Comparison of ENCODE assay signal across 24 cellular contexts in genomic region chr5:174195517-174195916, GRCh38.
DNase-seq lines count a peak whose midpoint lies in the region; ATAC-seq lines count a peak whose summit lies in the region.
"Had no signal": no experiment of that assay in that cellular context is flagged by ENCODE, and none has a peak within 500 bp of the region (broad histone marks: within the 10 kb centered on the region; RNA-seq: fewer than 3 reads in every experiment).

No MANE protein-coding gene starts in this region.

- H3K4me3 ChIP-seq in H7 (ENCODE audit: insufficient read depth, low read depth, low read length) = no peak overlapping the region
- no peak overlapping the region for H3K4me3 ChIP-seq in mesendoderm (ENCODE audit: low read length)
- H3K4me3 ChIP-seq: GM12878, heart right ventricle, right atrium auricular region, smooth muscle cell had no signal

- H3K56ac ChIP-seq in mesendoderm (ENCODE audit: low read length) = no peak overlapping the region

- no peak overlapping the region for H3K23ac ChIP-seq in mesendoderm (ENCODE audit: low read length)

- no peak overlapping the region for H3K4me2 ChIP-seq in mesendoderm (ENCODE audit: low read length)
- H3K4me2 ChIP-seq: smooth muscle cell had no signal

- no peak overlapping the region for H2BK120ac ChIP-seq in mesendoderm (ENCODE audit: low read depth, low read length)

- H3K9ac ChIP-seq in mesendoderm (ENCODE audit: low read length) = no peak overlapping the region
- H3K9ac ChIP-seq: parathyroid adenoma had no signal

- H3K36me3 ChIP-seq in H7 (replicated peaks; ENCODE audit: control insufficient read depth, insufficient read depth, low read length) (no peaks in the 10 kb centered on the region), mesendoderm (ENCODE audit: control insufficient read depth, insufficient read depth, low read length) (no peaks in the 10 kb centered on the region)
- H3K36me3 ChIP-seq: heart right ventricle, right atrium auricular region had no signal

- no peaks in the 10 kb centered on the region for H3K79me1 ChIP-seq in mesendoderm (ENCODE audit: low read length)

- H2BK5ac ChIP-seq in mesendoderm (ENCODE audit: low read length) = no peak overlapping the region

- H2BK15ac ChIP-seq in mesendoderm (replicated peaks; ENCODE audit: low read depth) = no peak overlapping the region

- no peak overlapping the region for H3K4ac ChIP-seq in mesendoderm (ENCODE audit: low read depth, low read length)

- H4K5ac ChIP-seq in mesendoderm (ENCODE audit: low read length) = no peak overlapping the region

- H3K18ac ChIP-seq in mesendoderm (ENCODE audit: low read length) = no peak overlapping the region

- DNase-seq in NCI-H2196 treated with DMSO at 0.1 percent for 48 hours (lab: John Stamatoyannopoulos, UW; ENCODE audit: unreplicated experiment) (peak; percentile 31), NCI-H2196 (lab: John Stamatoyannopoulos, UW; ENCODE audit: unreplicated experiment) (no peak), H7 (peak; percentile 68), SW480 (ENCODE audit: low spot score) (peak; percentile 44), mesendoderm (peak; percentile 74), amniotic stem cell (lab: John Stamatoyannopoulos, UW) (no peak)
- DNase-seq: 8988T; activated CD4-positive, alpha-beta T cell treated with anti-CD3 and anti-CD28 coated beads, Interleukin-2, amount 10 ng/mL, durations not matched to agents 24 days and 14 days; anterior cingulate cortex; CD4-positive, alpha-beta T cell; HCEC 1CT; heart right ventricle; Kasumi-1; left colon; NCI-H146; NCI-H524; SHP77 treated with DMSO at 0.1 percent for 48 hours; stimulated activated naive CD4-positive, alpha-beta T cell had no signal

- no peaks in the 10 kb centered on the region for H3K79me2 ChIP-seq in mesendoderm (ENCODE audit: control insufficient read depth, insufficient read depth, low read length)
- H3K79me2 ChIP-seq: parathyroid adenoma had no signal

- no peak for ATAC-seq in HG02623 (IDR thresholded peaks at IDR 0.05; ENCODE audit: unreplicated experiment)
- no peak for ATAC-seq in HG03520 (IDR thresholded peaks at IDR 0.05; ENCODE audit: unreplicated experiment)
- ATAC-seq: GM12878, heart right ventricle, left colon had no signal

- no peak overlapping the region for H3K27ac ChIP-seq in mesendoderm (ENCODE audit: low read depth, low read length)
- H3K27ac ChIP-seq: heart right ventricle, parathyroid adenoma, right atrium auricular region had no signal

- WGBS in mesendoderm (ENCODE audit: extremely low coverage, insufficient coverage, low lambda C conversion rate) = no CpG with 5 or more reads among the region's 2 CpGs

- H2AK5ac ChIP-seq in mesendoderm (ENCODE audit: low read length) = no peak overlapping the region

- H3K27me3 ChIP-seq in H7 (ENCODE audit: control insufficient read depth, insufficient read depth, low read length) = no peaks in the 10 kb centered on the region
- H3K27me3 ChIP-seq in mesendoderm (ENCODE audit: insufficient read depth, low read length, poor library complexity) = no peaks in the 10 kb centered on the region
- H3K27me3 ChIP-seq: right atrium auricular region had no signal

- H3K4me1 ChIP-seq in mesendoderm (ENCODE audit: control insufficient read depth, low read depth, low read length) = no peaks in the 10 kb centered on the region
- H3K4me1 ChIP-seq: heart right ventricle, parathyroid adenoma, right atrium auricular region had no signal

- no peak overlapping the region for H4K8ac ChIP-seq in mesendoderm (ENCODE audit: low read depth, low read length)

Comparison
In these comparisons a context has a peak if more than half of its experiments do, and no peak if none do; other contexts are left out.
1. DNase-seq: peak in NCI-H2196 treated with DMSO at 0.1 percent for 48 hours (single experiment), H7 (single experiment), SW480 (single experiment) and mesendoderm (single experiment); none in NCI-H2196 (single experiment) and amniotic stem cell (single experiment).